8 cellular contexts compared by ENCODE assay signal in genomic region chr1:42966688-42967609, GRCh38. TPM values are rescaled to one million over a fixed set of nuclear protein-coding genes. Genes with fewer than 3 reads are reported as not detected.
DNase-seq lines count a peak whose midpoint lies in the region; ATAC-seq, FAIRE-seq and TF ChIP-seq lines count a peak whose summit lies in the region.

No MANE protein-coding gene starts in this region.

- H3K4me2 ChIP-seq in fibroblast of lung (ENCODE audit: extremely low read depth, insufficient read depth, low read length), result peak overlapping the region; percentile 54

- TF ChIP-seq POLR2A in Peyer's patch (IDR thresholded peaks at IDR 0.05), result no peak

- H3K4me3 ChIP-seq in AG10803 (ENCODE audit: low read length) (no peak overlapping the region), Peyer's patch (no peak overlapping the region), fibroblast of lung (replicated peaks in 1 of 4; ENCODE audit: control extremely low read depth in 1 of 4, insufficient read depth in 1 of 4, low read depth in 3 of 4, low read length in 4 of 4) (no peak overlapping the region), small intestine (ENCODE audit: low read depth in 1 of 2, low read length in 2 of 2) (no peak overlapping the region)

- peaks cover 0 to 18% (median 0%) of the 10 kb centered on the region in 4 donors for H3K4me1 ChIP-seq in Peyer's patch
- H3K4me1 ChIP-seq in fibroblast of lung (ENCODE audit: control insufficient read depth, extremely low read depth, insufficient read depth, low read length), result peaks cover 13% of the 10 kb centered on the region
- no peaks in the 10 kb centered on the region for H3K4me1 ChIP-seq in small intestine (ENCODE audit: control insufficient read depth in 2 of 2, insufficient read depth in 1 of 2, low read depth in 1 of 2, low read length in 1 of 2)

- DNase-seq in AG10803 (ENCODE audit: low read depth) (peak; percentile 93), HT1080 (ENCODE audit: low read depth) (peak; percentile 96), Peyer's patch (peak in 2 of 3 donors; percentile 85 to 89), fibroblast of lung (ENCODE audit: low read depth in 2 of 2) (peak; percentile 83 to 97), small intestine (peak; percentile 87)

- no peak overlapping the region for H3K9ac ChIP-seq in fibroblast of lung (ENCODE audit: insufficient read depth, low read length)

- no peaks in the 10 kb centered on the region for H3K79me2 ChIP-seq in fibroblast of lung (ENCODE audit: control insufficient read depth, insufficient read depth, low read length)

- no peak overlapping the region for H2AFZ ChIP-seq in fibroblast of lung (ENCODE audit: low read length)

- TF ChIP-seq CTCF in AG10803 (conservative IDR thresholded peaks at IDR 0.05; ENCODE audit: low read length) (no peak), Peyer's patch (IDR thresholded peaks at IDR 0.05) (no peak), fibroblast of lung (conservative IDR thresholded peaks at IDR 0.05 in 1 of 2, IDR thresholded peaks at IDR 0.05 in 1 of 2; ENCODE audit: low read depth in 1 of 2, low read length in 2 of 2) (no peak)

- H4K20me1 ChIP-seq in fibroblast of lung (ENCODE audit: control insufficient read depth, extremely low read depth, insufficient read depth, low read length), result no peaks in the 10 kb centered on the region

- no peaks in the 10 kb centered on the region for H3K27me3 ChIP-seq in Peyer's patch
- no peaks in the 10 kb centered on the region for H3K27me3 ChIP-seq in fibroblast of lung (ENCODE audit: control insufficient read depth, insufficient read depth, low read length)
- H3K27me3 ChIP-seq in small intestine (ENCODE audit: control insufficient read depth in 2 of 2, insufficient read depth in 2 of 2, low read length in 2 of 2), result peaks cover 0 to 8% of the 10 kb centered on the region in 2 donors

- ATAC-seq in GM19452 (IDR thresholded peaks at IDR 0.05; ENCODE audit: unreplicated experiment), result no peak
- ATAC-seq in GM18909 (IDR thresholded peaks at IDR 0.05; ENCODE audit: poor library complexity, unreplicated experiment), result no peak
- no peak for ATAC-seq in GM18517 (IDR thresholded peaks at IDR 0.05; ENCODE audit: unreplicated experiment)

- H3K36me3 ChIP-seq in Peyer's patch (no peaks in the 10 kb centered on the region), fibroblast of lung (ENCODE audit: control insufficient read depth, insufficient read depth, low read length) (no peaks in the 10 kb centered on the region), small intestine (ENCODE audit: control insufficient read depth in 2 of 2, insufficient read depth in 2 of 2, low read length in 2 of 2) (no peaks in the 10 kb centered on the region)

- H3K27ac ChIP-seq in Peyer's patch (peak overlapping the region in 1 of 4 donors; percentile 49), fibroblast of lung (ENCODE audit: insufficient read depth, low read length) (peak overlapping the region; percentile 66), small intestine (ENCODE audit: low read depth in 1 of 2, low read length in 1 of 2) (no peak overlapping the region)

- 15 to 61% (median 38%) methylated on average over 10 of the region's 10 CpGs for WGBS in small intestine, 3 donors

- H3K9me3 ChIP-seq in Peyer's patch (no peaks in the 10 kb centered on the region), fibroblast of lung (ENCODE audit: control insufficient read depth, insufficient read depth, low read depth, low read length) (no peaks in the 10 kb centered on the region), small intestine (ENCODE audit: control insufficient read depth, low read depth) (no peaks in the 10 kb centered on the region)

- FAIRE-seq in small intestine (lab: Jason Lieb, UNC), result no peak

RNA-seq across cellular contexts. Expression of gene SLC2A1, which starts 8.3 kb away (rescaled TPM):
- total RNA-seq in HT1080 (2014; rRNA removed; shearing (Covaris generic)), result 166 and 204 TPM in 2 replicates
- 199 and 260 TPM in 2 replicates for polyA plus RNA-seq in HT1080 (2015; cell fraction: cytosol; rRNA removed)
- 463 and 503 TPM in 2 replicates for polyA plus RNA-seq in HT1080 (2015; cell fraction: nucleus; rRNA removed)
- total RNA-seq in Peyer's patch, result 10 to 100 TPM; 15.7 to 35.7 (median 32.3) TPM
- total RNA-seq in fibroblast of lung, result 17.2 and 56.5 TPM in 2 replicates
- polyA plus RNA-seq in fibroblast of lung, result 29.5 and 29.9 TPM in 2 replicates
- 46.1 and 46.9 TPM in 2 replicates for polyA plus RNA-seq in fibroblast of lung (2012)
- 66.6 and 84.1 TPM in 2 replicates for polyA minus RNA-seq in fibroblast of lung (ENCODE audit: low replicate concordance)
- 10 to 100 TPM in 1 of 3 donors, 1 to 10 TPM in 2; 1.1 to 13.5 (median 3.2) TPM for polyA plus RNA-seq in small intestine
